In genomic region chr16:2296662-2297505, GRCh38 we compare ENCODE assay signal across 8 cellular contexts. TPM values are rescaled to one million over a fixed set of nuclear protein-coding genes. Genes with fewer than 3 reads are reported as not detected.
A peak's percentile ranks its signal among the peaks of the same experiment; 100 is the strongest.
DNase-seq lines count a peak whose midpoint lies in the region; ATAC-seq, FAIRE-seq and TF ChIP-seq lines count a peak whose summit lies in the region.

No MANE protein-coding gene starts in this region.

- POLR2A ChIA-PET in GM12878 (lab: Charles Lee): no interaction called here

- no peak overlapping the region for H3K4me2 ChIP-seq in GM12878 (ENCODE audit: control insufficient read depth, insufficient read depth)

- no peak overlapping the region for H3K27ac ChIP-seq in GM12878 (ENCODE audit: control insufficient read depth, insufficient read depth)
- H3K27ac ChIP-seq in liver (ENCODE audit: low read depth in 1 of 2, low read length in 2 of 2): no peak overlapping the region
- H3K27ac ChIP-seq in uterus: no peak overlapping the region

- peak; percentile 50 to 58 (median 57); a peak in 5 of 6 replicates for TF ChIP-seq CTCF in GM12878 (IDR thresholded peaks at IDR 0.05 in 2 of 3, conservative IDR thresholded peaks at IDR 0.05 in 1 of 3; ENCODE audit: control insufficient read depth in 2 of 3, extremely low read depth in 1 of 3, insufficient read depth in 1 of 3, low read depth in 3 of 3, low read length in 3 of 3)
- peak; percentile 40 for TF ChIP-seq CTCF in liver (IDR thresholded peaks at IDR 0.05; ENCODE audit: low read depth, low read length, missing input control)
- peak in 1 of 4 experiments; percentile 24 for TF ChIP-seq CTCF in uterus (IDR thresholded peaks at IDR 0.05)

- BruUV-seq in GM12878 (replicated peaks; lab: Mats Ljungman, UMichigan): no TSS peak

- SMC1A ChIA-PET in GM12878 (lab: Charles Lee; ENCODE audit: uncharacterized antibody, unreplicated experiment): interaction anchor here (1.1 kb wide), 1 partner anchor 191 kb away, joined by 3 read pairs; no protein-coding TSS in a partner anchor

- FAIRE-seq in HTR-8/SVneo (lab: Jason Lieb, UNC) (no peak), GM12878 (lab: Jason Lieb, UNC) (no peak)

- 79% methylated on average over 23 of the region's 23 CpGs for WGBS in GM12878 (ENCODE audit: insufficient coverage, insufficient replicate concordance, low lambda C conversion rate, missing lambda C conversion rate)
- WGBS in liver: 83% methylated on average over 23 of the region's 23 CpGs

- ATAC-seq in GM12878 (peak; percentile 76), GM18873 (IDR thresholded peaks at IDR 0.05; ENCODE audit: low FRiP score, unreplicated experiment) (no peak)

- H3K4me1 ChIP-seq in GM12878 (ENCODE audit: control insufficient read depth, insufficient read depth, low read length): peaks cover 10% of the 10 kb centered on the region
- no peaks in the 10 kb centered on the region for H3K4me1 ChIP-seq in liver (ENCODE audit: control insufficient read depth in 4 of 4, insufficient read depth in 4 of 4, low read length in 3 of 4)
- no peaks in the 10 kb centered on the region for H3K4me1 ChIP-seq in uterus

- CTCF ChIA-PET in GM12878 (lab: Yijun Ruan, JAX): interaction anchor here (0.8 to 1.3 kb wide), 5 partner anchors 12 to 193 kb away, joined by 3 to 6 read pairs (median 3); no protein-coding TSS in a partner anchor

- H3K4me3 ChIP-seq in GM12878: no peak overlapping the region
- H3K4me3 ChIP-seq in liver (ENCODE audit: low read depth in 1 of 3, low read length in 3 of 3): no peak overlapping the region
- H3K4me3 ChIP-seq in uterus: no peak overlapping the region

- H3K9ac ChIP-seq in GM12878 (ENCODE audit: control insufficient read depth, insufficient read depth, low read length) (no peak overlapping the region), liver (ENCODE audit: low read depth in 1 of 2, low read length in 2 of 2) (no peak overlapping the region)

- TF ChIP-seq RAD21 in GM12878 (IDR thresholded peaks at IDR 0.05; ENCODE audit: insufficient read depth, low read depth, low read length) (peak; percentile 56), liver (IDR thresholded peaks at IDR 0.05) (peak in 1 of 2 donors; percentile 75)

- RAD21 ChIA-PET in GM12878 (lab: Charles Lee; ENCODE audit: unreplicated experiment): interaction anchor here (1.0 kb wide), 2 partner anchors 41 to 205 kb away, joined by 3 to 6 read pairs; no protein-coding TSS in a partner anchor

- H2AFZ ChIP-seq in GM12878 (ENCODE audit: control insufficient read depth, low read depth, low read length): no peak overlapping the region

- no peak for TF ChIP-seq EP300 in GM12878 (IDR thresholded peaks at IDR 0.05; ENCODE audit: borderline replicate concordance in 1 of 2, control insufficient read depth in 1 of 2, low read depth in 2 of 2, low read length in 2 of 2)

- intact Hi-C loops in GM12878 (cut with micrococcal nuclease; ENCODE audit: unreplicated experiment) (no loop called here), uterus (cut with DNase I; ENCODE audit: low total_unique reads) (no loop called here)

- H4K20me1 ChIP-seq in GM12878 (ENCODE audit: control insufficient read depth, insufficient read depth): no peaks in the 10 kb centered on the region

- H3K27me3 ChIP-seq in GM12878 (replicated peaks in 1 of 2; ENCODE audit: control insufficient read depth in 2 of 2, insufficient read depth in 2 of 2, low read length in 1 of 2): no peaks in the 10 kb centered on the region
- H3K27me3 ChIP-seq in liver (ENCODE audit: control insufficient read depth in 4 of 4, insufficient read depth in 4 of 4, low read length in 3 of 4): no peaks in the 10 kb centered on the region
- H3K27me3 ChIP-seq in uterus: no peaks in the 10 kb centered on the region

- peak; percentile 31 for DNase-seq in ELR (ENCODE audit: low read depth)
- peak; percentile 21 for DNase-seq in HTR-8/SVneo (ENCODE audit: insufficient read length, low spot score)
- no peak for DNase-seq in GM12878 (ENCODE audit: low read depth, low spot score)
- no peak for DNase-seq in pons (ENCODE audit: low spot score)
- DNase-seq in NCI-H128 (lab: John Stamatoyannopoulos, UW; ENCODE audit: unreplicated experiment): no peak
- no peak for DNase-seq in uterus

- no peaks in the 10 kb centered on the region for H3K79me2 ChIP-seq in GM12878 (ENCODE audit: control insufficient read depth, insufficient read depth, low read length)

- no peak for TF ChIP-seq POLR2A in GM12878 (IDR thresholded peaks at IDR 0.05; ENCODE audit: low read depth, low read length)
- no peak for TF ChIP-seq POLR2A in uterus (IDR thresholded peaks at IDR 0.05)

- in situ Hi-C loops in GM12878 (cut with MboI): no loop called here

- no peaks in the 10 kb centered on the region for H3K9me3 ChIP-seq in GM12878 (replicated peaks; ENCODE audit: control insufficient read depth, insufficient read depth, low read length)
- no peaks in the 10 kb centered on the region for H3K9me3 ChIP-seq in liver (ENCODE audit: control insufficient read depth in 4 of 4, low read length in 3 of 4)
- no peaks in the 10 kb centered on the region for H3K9me3 ChIP-seq in uterus

- no peaks in the 10 kb centered on the region for H3K36me3 ChIP-seq in GM12878 (ENCODE audit: control insufficient read depth in 2 of 2, insufficient read depth in 2 of 2, low read length in 1 of 2)
- H3K36me3 ChIP-seq in liver (ENCODE audit: control insufficient read depth in 4 of 4, insufficient read depth in 3 of 4, low read depth in 1 of 4, low read length in 3 of 4): no peaks in the 10 kb centered on the region
- no peaks in the 10 kb centered on the region for H3K36me3 ChIP-seq in uterus

TF ChIP-seq in liver, 16 proteins besides CTCF, POLR2A, EP300 and RAD21 (continues in another document):
- peak; percentile 4 to 17 for TF ChIP-seq HNF4A (conservative IDR thresholded peaks at IDR 0.05)
- TF ChIP-seq NR2F2 (IDR thresholded peaks at IDR 0.05): no peak

RNA-seq across cellular contexts. Expression of gene RNPS1, which starts 29.0 kb away (rescaled TPM):
- total RNA-seq in GM12878 (2013; cell fraction: nucleolus; rRNA removed): 176 and 199 TPM in 2 replicates
- total RNA-seq in GM12878 (2014; rRNA removed) (169 and 185 TPM in 2 replicates), GM12878 (2014; rRNA removed; fragmentation: Illumina TruSeq; extraction: Trizol) (125 and 137 TPM in 2 replicates), GM12878 (2021) (246 and 258 TPM in 2 replicates), liver (10 to 100 TPM; 36.5 to 38.2 TPM), uterus (100 to 1,000 TPM in 1 of 4 donors, 10 to 100 TPM in 3; 36.1 to 175 (median 85.5) TPM)
- 125 TPM for polyA plus RNA-seq in GM12878 (2011; ENCODE audit: low read depth)
- polyA plus RNA-seq in GM12878 (2011; rRNA removed) (96.9 and 128 TPM in 2 replicates), GM12878 (2014; fragmentation: Illumina TruSeq; extraction: Trizol) (79.8 and 192 TPM in 2 replicates), GM12878 (2014; fragmentation: Nextera tagmentation; extraction: Ambion mirVana) (10 to 100 TPM; 38.2 to 63.5 TPM), GM12878 (2014; rRNA removed) (276 and 288 TPM in 2 replicates), GM12878 (2016; fragmentation: Nextera tagmentation; extraction: Ambion mirVana) (100 to 1,000 TPM; 358 to 359 TPM), liver (10 to 100 TPM; 31.3 to 36.9 TPM)
- 244 and 298 TPM in 2 replicates for polyA plus RNA-seq in GM12878 (2011; cell fraction: cytosol; rRNA removed)
- polyA plus RNA-seq in GM12878 (2011; cell fraction: nucleus; rRNA removed): 175 and 214 TPM in 2 replicates
- 153 and 198 TPM in 2 replicates for polyA plus RNA-seq in GM12878 (2012)
- 91.6 and 162 TPM in 2 replicates for polyA minus RNA-seq in GM12878 (2011; rRNA and poly(A)+ RNA removed)
- 65.8 and 76.7 TPM in 2 replicates for polyA minus RNA-seq in GM12878 (2011; cell fraction: cytosol; rRNA and poly(A)+ RNA removed)
- 52.1 and 94.6 TPM in 2 replicates for polyA minus RNA-seq in GM12878 (2011; cell fraction: nucleus; rRNA and poly(A)+ RNA removed)

RNA-seq across cellular contexts. Expression of gene ABCA3, which starts 43.6 kb away (rescaled TPM):
- total RNA-seq in GM12878 (2013; cell fraction: nucleolus; rRNA removed): 15.7 and 17.6 TPM in 2 replicates
- 6.1 and 6.7 TPM in 2 replicates for total RNA-seq in GM12878 (2014; rRNA removed)
- 4.5 and 5.3 TPM in 2 replicates for total RNA-seq in GM12878 (2014; rRNA removed; fragmentation: Illumina TruSeq; extraction: Trizol)
- 15.5 and 17.6 TPM in 2 replicates for total RNA-seq in GM12878 (2021)
- polyA plus RNA-seq in GM12878 (2011; ENCODE audit: low read depth): 2.3 TPM
- polyA plus RNA-seq in GM12878 (2011; rRNA removed): 0.42 and 1.1 TPM in 2 replicates
- polyA plus RNA-seq in GM12878 (2011; cell fraction: cytosol; rRNA removed): 1.6 TPM in 2 replicates
- polyA plus RNA-seq in GM12878 (2011; cell fraction: nucleus; rRNA removed): 3.0 and 3.3 TPM in 2 replicates
- polyA plus RNA-seq in GM12878 (2012): 3.5 and 4.2 TPM in 2 replicates
- polyA plus RNA-seq in GM12878 (2014; fragmentation: Illumina TruSeq; extraction: Trizol): 4.0 and 9.0 TPM in 2 replicates
- 1 to 10 TPM in 1 of 2 experiments, under 1 TPM in 1; 0.71 to 1.3 TPM for polyA plus RNA-seq in GM12878 (2014; fragmentation: Nextera tagmentation; extraction: Ambion mirVana)
- polyA plus RNA-seq in GM12878 (2014; rRNA removed): 8.5 and 11.7 TPM in 2 replicates
- polyA plus RNA-seq in GM12878 (2016; fragmentation: Nextera tagmentation; extraction: Ambion mirVana): 1 to 10 TPM; 6.7 to 8.7 TPM
- polyA minus RNA-seq in GM12878 (2011; rRNA and poly(A)+ RNA removed): 1.1 and 1.6 TPM in 2 replicates
- polyA minus RNA-seq in GM12878 (2011; cell fraction: cytosol; rRNA and poly(A)+ RNA removed): 0.53 and 2.3 TPM in 2 replicates
- 0.36 and 1.7 TPM in 2 replicates for polyA minus RNA-seq in GM12878 (2011; cell fraction: nucleus; rRNA and poly(A)+ RNA removed)
- 1 to 10 TPM in 1 of 2 donors, under 1 TPM in 1; 0.47 to 1.1 TPM for total RNA-seq in liver
- polyA plus RNA-seq in liver: 1 to 10 TPM in 1 of 2 donors, under 1 TPM in 1; 0.51 to 1.0 TPM
- 10 to 100 TPM in 1 of 4 donors, 1 to 10 TPM in 3; 1.3 to 18.7 (median 4.7) TPM for total RNA-seq in uterus

RNA-seq across cellular contexts. Expression of gene ECI1, which starts 45.5 kb away (rescaled TPM):
- 37.8 and 39.2 TPM in 2 replicates for total RNA-seq in GM12878 (2013; cell fraction: nucleolus; rRNA removed)
- total RNA-seq in GM12878 (2014; rRNA removed) (40.3 and 55.7 TPM in 2 replicates), GM12878 (2014; rRNA removed; fragmentation: Illumina TruSeq; extraction: Trizol) (12.7 and 13.5 TPM in 2 replicates), GM12878 (2021) (61.0 and 62.1 TPM in 2 replicates), liver (10 to 100 TPM; 36.8 to 53.0 TPM), uterus (10 to 100 TPM in 3 of 4 donors, 1 to 10 TPM in 1; 4.9 to 89.1 (median 40.1) TPM)
- 7.1 TPM for polyA plus RNA-seq in GM12878 (2011; ENCODE audit: low read depth)
- polyA plus RNA-seq in GM12878 (2011; rRNA removed) (18.1 and 35.8 TPM in 2 replicates), GM12878 (2014; fragmentation: Illumina TruSeq; extraction: Trizol) (1.7 and 7.2 TPM in 2 replicates), GM12878 (2014; fragmentation: Nextera tagmentation; extraction: Ambion mirVana) (10 to 100 TPM in 1 of 2 experiments, 1 to 10 TPM in 1; 2.2 to 13.8 TPM), GM12878 (2014; rRNA removed) (65.2 and 71.9 TPM in 2 replicates), GM12878 (2016; fragmentation: Nextera tagmentation; extraction: Ambion mirVana) (10 to 100 TPM; 12.7 to 82.1 TPM), liver (100 to 1,000 TPM; 106 to 107 TPM)
- 51.3 and 89.5 TPM in 2 replicates for polyA plus RNA-seq in GM12878 (2011; cell fraction: cytosol; rRNA removed)
- polyA plus RNA-seq in GM12878 (2011; cell fraction: nucleus; rRNA removed): 55.2 and 55.6 TPM in 2 replicates
- polyA plus RNA-seq in GM12878 (2012): 32.4 and 36.2 TPM in 2 replicates
- 6.6 and 22.3 TPM in 2 replicates for polyA minus RNA-seq in GM12878 (2011; rRNA and poly(A)+ RNA removed)
- polyA minus RNA-seq in GM12878 (2011; cell fraction: cytosol; rRNA and poly(A)+ RNA removed): 14.2 and 17.0 TPM in 2 replicates
- 11.7 and 20.1 TPM in 2 replicates for polyA minus RNA-seq in GM12878 (2011; cell fraction: nucleus; rRNA and poly(A)+ RNA removed)

Comparison
In these comparisons a context has a peak if more than half of its experiments do, and no peak if none do; other contexts are left out.
1. DNase-seq: peak in ELR (single experiment) and HTR-8/SVneo (single experiment); none in GM12878 (single experiment), pons (single experiment), NCI-H128 (single experiment) and uterus (0 of 2).